ENCODE assay signal across 19 cellular contexts in genomic region chr2:103144837-103145236, GRCh38.
DNase-seq lines count a peak whose midpoint lies in the region; ATAC-seq and TF ChIP-seq lines count a peak whose summit lies in the region.
"Had no signal": no experiment of that assay in that cellular context is flagged by ENCODE, and none has a peak within 500 bp of the region (broad histone marks: within the 10 kb centered on the region; RNA-seq: fewer than 3 reads in every experiment).

No MANE protein-coding gene starts in this region.

- no TSS peak for BruUV-seq in PC-3 (replicated peaks; lab: Mats Ljungman, UMichigan)

- in situ Hi-C loops in astrocyte of the cerebellum (cut with HindIII; ENCODE audit: low sequenced_read_pairs) = no loop called here

- no peaks in the 10 kb centered on the region for H3K9me3 ChIP-seq in MG63
- no peaks in the 10 kb centered on the region for H3K9me3 ChIP-seq in PC-3 (ENCODE audit: low read length)
- H3K9me3 ChIP-seq: A549; BLaER1 treated with 17β-estradiol and CSF1 and Interleukin-3, amounts not matched to agents 10 nM and 100 nM had no signal

- H3K36me3 ChIP-seq in MG63 = no peaks in the 10 kb centered on the region
- H3K36me3 ChIP-seq in PC-3 (ENCODE audit: low read depth, low read length) = no peaks in the 10 kb centered on the region
- H3K36me3 ChIP-seq: BLaER1 treated with 17β-estradiol and CSF1 and Interleukin-3, amounts not matched to agents 10 nM and 100 nM had no signal

- no peaks in the 10 kb centered on the region for H3F3A ChIP-seq in PC-3 (ENCODE audit: low read length, unreplicated experiment)

- H3K9ac ChIP-seq in PC-3 (ENCODE audit: low read length) = no peak overlapping the region
- H3K9ac ChIP-seq: BLaER1 treated with 17β-estradiol and CSF1 and Interleukin-3, amounts not matched to agents 10 nM and 100 nM had no signal

- no peaks in the 10 kb centered on the region for H3K9me2 ChIP-seq in PC-3 (replicated peaks; ENCODE audit: low read length)

- no peaks in the 10 kb centered on the region for H3K79me2 ChIP-seq in PC-3 (ENCODE audit: low read length)

- no peak for ATAC-seq in PC-3
- ATAC-seq: A549; CD8-positive, alpha-beta T cell; GM12878 had no signal

- intact Hi-C loops in PC-3 (cut with micrococcal nuclease) = no loop called here

- no peak overlapping the region for H3K4me2 ChIP-seq in PC-3 (ENCODE audit: low read length)
- H3K4me2 ChIP-seq: A549; BLaER1 treated with 17β-estradiol and CSF1 and Interleukin-3, amounts not matched to agents 10 nM and 100 nM had no signal

- no peak overlapping the region for H2AFZ ChIP-seq in PC-3 (ENCODE audit: low read length)

- CTCF ChIA-PET in PC-3 (lab: Charles Lee) = no interaction called here

- H3K27me3 ChIP-seq in MG63 = no peaks in the 10 kb centered on the region
- H3K27me3 ChIP-seq in PC-3 (ENCODE audit: low read length) = peaks cover 38% of the 10 kb centered on the region
- H3K27me3 ChIP-seq: BLaER1 treated with 17β-estradiol and CSF1 and Interleukin-3, amounts not matched to agents 10 nM and 100 nM had no signal

- POLR2A ChIA-PET in PC-3 (lab: Charles Lee; ENCODE audit: unreplicated experiment) = no interaction called here

- no peak for TF ChIP-seq CTCF in astrocyte of the cerebellum (IDR thresholded peaks at IDR 0.05; ENCODE audit: low read depth, low read length, missing control alignments)
- TF ChIP-seq CTCF in PC-3 (conservative IDR thresholded peaks at IDR 0.05; ENCODE audit: low read depth, low read length) = no peak

- peak; percentile 53 for DNase-seq in Daoy (ENCODE audit: low read depth)
- peak; percentile 35 for DNase-seq in MG63
- peak; percentile 19 for DNase-seq in astrocyte of the cerebellum (ENCODE audit: low read depth)
- no peak for DNase-seq in PC-3
- no peak for DNase-seq in stimulated activated CD4-positive, alpha-beta T cell treated with anti-CD3 and anti-CD28 coated beads, Interleukin-4, amount 100 ng/mL, for 24 hours
- DNase-seq in activated effector memory CD4-positive, alpha-beta T cell treated with Interleukin-2 at 50 U/mL for 16 hours = no peak
- DNase-seq: AML-193; CD4-positive, alpha-beta T cell; CD8-positive, alpha-beta T cell; DMS 273 treated with DMSO at 0.1 percent for 48 hours; DMS153; DMS79 treated with DMSO at 0.1 percent for 48 hours; EL; GDM1 had no signal

- no peaks in the 10 kb centered on the region for H4K20me1 ChIP-seq in PC-3 (ENCODE audit: low read length)
- H4K20me1 ChIP-seq: BLaER1 treated with 17β-estradiol and CSF1 and Interleukin-3, amounts not matched to agents 10 nM and 100 nM had no signal

- H3K4me1 ChIP-seq in PC-3 (ENCODE audit: insufficient read depth, low read length) = no peaks in the 10 kb centered on the region
- H3K4me1 ChIP-seq: A549; BLaER1 treated with 17β-estradiol and CSF1 and Interleukin-3, amounts not matched to agents 10 nM and 100 nM had no signal

- H3K27ac ChIP-seq in PC-3 (ENCODE audit: low read length) = no peak overlapping the region
- H3K27ac ChIP-seq: 22Rv1; A549; BLaER1 treated with 17β-estradiol and CSF1 and Interleukin-3, amounts not matched to agents 10 nM and 100 nM; C4-2B had no signal

- H3K4me3 ChIP-seq in MG63 = no peak overlapping the region
- no peak overlapping the region for H3K4me3 ChIP-seq in astrocyte of the cerebellum (ENCODE audit: low read depth, low read length)
- H3K4me3 ChIP-seq in PC-3 (ENCODE audit: low read length) = no peak overlapping the region
- H3K4me3 ChIP-seq: A549; BLaER1 treated with 17β-estradiol and CSF1 and Interleukin-3, amounts not matched to agents 10 nM and 100 nM; GM12878 had no signal

Comparison
In these comparisons a context has a peak if more than half of its experiments do, and no peak if none do; other contexts are left out.
1. DNase-seq: peak in Daoy (single experiment), MG63 (single experiment) and astrocyte of the cerebellum (single experiment); none in PC-3 (single experiment), stimulated activated CD4-positive, alpha-beta T cell treated with anti-CD3 and anti-CD28 coated beads, Interleukin-4, amount 100 ng/mL, for 24 hours (single experiment) and activated effector memory CD4-positive, alpha-beta T cell treated with Interleukin-2 at 50 U/mL for 16 hours (single experiment).